ENCODE assay signal across 1 cellular context in genomic region chr5:68285857-68286611, GRCh38.
A peak's percentile ranks its signal among the peaks of the same experiment; 100 is the strongest.
TF ChIP-seq lines count a peak whose summit lies in the region.

No MANE protein-coding gene starts in this region.

TF ChIP-seq in GM12878, 131 proteins besides CTCF, POLR2A, EP300 and RAD21 (continued from another document and continues in another):
- TF ChIP-seq BCL3 (IDR thresholded peaks at IDR 0.05; ENCODE audit: borderline replicate concordance, insufficient read depth, low read depth, low read length, poor library complexity, severe bottlenecking) (no peak), SMAD5 (IDR thresholded peaks at IDR 0.05; ENCODE audit: low read depth) (0 out of 2 replicates have a peak, but pooled peaks have one; percentile 29), KLF5 (IDR thresholded peaks at IDR 0.05; ENCODE audit: partially characterized antibody) (no peak), ZNF274 (IDR thresholded peaks at IDR 0.05; ENCODE audit: insufficient read depth, insufficient read length) (no peak), NR2C2 (IDR thresholded peaks at IDR 0.05; ENCODE audit: borderline replicate concordance, control insufficient read depth, insufficient read length, low read depth) (no peak), YY1 (IDR thresholded peaks at IDR 0.05; ENCODE audit: low read depth, low read length) (no peak), ZNF622 (IDR thresholded peaks at IDR 0.05) (no peak), ELK1 (IDR thresholded peaks at IDR 0.05; ENCODE audit: low read depth, low read length) (no peak), TCF7 (IDR thresholded peaks at IDR 0.05; ENCODE audit: borderline replicate concordance) (0 out of 2 replicates have a peak, but pooled peaks have one; percentile 29), ZSCAN29 (IDR thresholded peaks at IDR 0.05) (no peak), BMI1 (IDR thresholded peaks at IDR 0.05; ENCODE audit: borderline replicate concordance) (no peak), PAX8 (IDR thresholded peaks at IDR 0.05) (0 out of 2 replicates have a peak, but pooled peaks have one; percentile 56), CHD2 (IDR thresholded peaks at IDR 0.05; ENCODE audit: borderline replicate concordance, low read depth, low read length) (no peak), HDAC2 (IDR thresholded peaks at IDR 0.05) (no peak), CUX1 (IDR thresholded peaks at IDR 0.05; ENCODE audit: insufficient replicate concordance, low read depth, low read length) (no peak), CREM (IDR thresholded peaks at IDR 0.05; ENCODE audit: low read depth) (no peak), MYC (IDR thresholded peaks at IDR 0.05; ENCODE audit: insufficient read depth, insufficient read length, insufficient replicate concordance, low read length, severe bottlenecking) (no peak), MLLT1 (IDR thresholded peaks at IDR 0.05) (no peak; the same call in 1 of the 2 replicates), NR2C1 (IDR thresholded peaks at IDR 0.05) (no peak), CBFB (IDR thresholded peaks at IDR 0.05; ENCODE audit: low read depth) (no peak), USF2 (IDR thresholded peaks at IDR 0.05; ENCODE audit: borderline replicate concordance, low read depth, low read length) (no peak), ZNF687 (IDR thresholded peaks at IDR 0.05) (0 out of 2 replicates have a peak, but pooled peaks have one; percentile 42), CBX5 (IDR thresholded peaks at IDR 0.05; ENCODE audit: low read depth) (no peak), ATF3 (IDR thresholded peaks at IDR 0.05; ENCODE audit: borderline replicate concordance, extremely low read depth, low read depth, low read length) (no peak), SKIL (IDR thresholded peaks at IDR 0.05; ENCODE audit: low read depth, poor library complexity, severe bottlenecking) (peak; percentile 36), ZNF217 (IDR thresholded peaks at IDR 0.05) (no peak), ZNF207 (IDR thresholded peaks at IDR 0.05; ENCODE audit: borderline replicate concordance) (no peak), ZNF592 (IDR thresholded peaks at IDR 0.05) (no peak), RBBP5 (conservative IDR thresholded peaks at IDR 0.05) (no peak), MEF2B (IDR thresholded peaks at IDR 0.05; ENCODE audit: partially characterized antibody, poor library complexity, severe bottlenecking) (peak; percentile 6), YBX1 (IDR thresholded peaks at IDR 0.05) (no peak), PAX5 (IDR thresholded peaks at IDR 0.05; ENCODE audit: borderline replicate concordance, low read depth, low read length) (no peak)
